13 cellular contexts compared by ENCODE assay signal in the genomic region with DNA sequence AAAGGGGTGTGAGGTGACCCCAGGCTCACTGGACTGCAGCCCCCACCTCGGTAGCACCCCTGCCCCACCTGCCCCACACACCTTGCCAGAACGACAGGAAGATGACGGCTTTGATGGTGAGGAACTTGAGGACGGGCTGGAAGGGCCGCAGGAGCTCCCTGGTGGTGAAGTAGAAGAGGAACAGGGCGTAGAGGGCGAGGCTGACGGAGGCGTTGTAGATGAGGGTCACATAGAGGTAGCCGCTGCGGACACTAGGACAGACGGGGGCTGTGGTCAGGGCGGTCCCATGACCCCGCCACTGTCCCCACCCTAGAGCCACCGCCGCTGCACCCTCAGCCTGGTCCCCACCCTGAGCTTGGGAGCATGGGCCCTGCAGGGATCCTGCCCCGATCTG. TPM values are rescaled to one million over a fixed set of nuclear protein-coding genes. Genes with fewer than 3 reads are reported as not detected.
DNase-seq lines count a peak whose midpoint lies in the region; FAIRE-seq and TF ChIP-seq lines count a peak whose summit lies in the region.
"Had no signal": no experiment of that assay in that cellular context is flagged by ENCODE, and none has a peak within 500 bp of the region (broad histone marks: within the 10 kb centered on the region; RNA-seq: fewer than 3 reads in every experiment).

No MANE protein-coding gene starts in this region.

- peak; percentile 78 for DNase-seq in 8988T
- DNase-seq in Calu3 = no peak
- DNase-seq in NB4 (ENCODE audit: low read depth) = peak; percentile 55
- DNase-seq in astrocyte of the cerebellum (ENCODE audit: low read depth) = no peak
- no peak for DNase-seq in NCI-H526 (lab: John Stamatoyannopoulos, UW)
- no peak for DNase-seq in frontal cortex (ENCODE audit: low spot score in 2 of 2)
- DNase-seq in KG1 (lab: John Stamatoyannopoulos, UW) = no peak
- DNase-seq in prostate gland (ENCODE audit: low spot score) = no peak
- DNase-seq: activated CD4-positive, alpha-beta T cell treated with anti-CD3 and anti-CD28 coated beads, Interleukin-2, amount 50 U/mL, for 48 hours; NCI-H1436; NCI-H748 treated with DMSO at 0.1 percent for 48 hours; SW 1271 had no signal

- H3K27me3 ChIP-seq in prostate gland (replicated peaks; ENCODE audit: insufficient read depth) = no peaks in the 10 kb centered on the region

- no peak for FAIRE-seq in frontal cortex (lab: Jason Lieb, UNC)
- FAIRE-seq: keratinocyte had no signal

- H3K4me3 Mint-ChIP-seq in Calu3 (ENCODE audit: low read depth, unreplicated experiment) = peak overlapping the region; percentile 3

- H3K4me1 ChIP-seq in prostate gland (replicated peaks) = no peaks in the 10 kb centered on the region

- no peaks in the 10 kb centered on the region for H3K36me3 ChIP-seq in prostate gland

- intact Hi-C loops in Calu3 (cut with micrococcal nuclease; ENCODE audit: unreplicated experiment) (no loop called here), prostate gland (cut with DNase I) (no loop called here)

- TF ChIP-seq POLR2A in NB4 (IDR thresholded peaks at IDR 0.05; ENCODE audit: extremely low read depth, insufficient read length) = no peak
- TF ChIP-seq POLR2A in prostate gland (IDR thresholded peaks at IDR 0.05) = no peak

- no peaks in the 10 kb centered on the region for H3K27me3 Mint-ChIP-seq in Calu3 (ENCODE audit: unreplicated experiment)

- no peaks in the 10 kb centered on the region for H3K9me3 ChIP-seq in prostate gland

- peak; percentile 37 for TF ChIP-seq CTCF in Calu3 (IDR thresholded peaks at IDR 0.05; ENCODE audit: unreplicated experiment)
- peak; percentile 17 for TF ChIP-seq CTCF in NB4 (IDR thresholded peaks at IDR 0.05; ENCODE audit: low read depth, low read length)
- TF ChIP-seq CTCF in astrocyte of the cerebellum (IDR thresholded peaks at IDR 0.05; ENCODE audit: low read depth, low read length, missing control alignments) = peak; percentile 15
- no peak for TF ChIP-seq CTCF in prostate gland (IDR thresholded peaks at IDR 0.05)

- H3K27ac ChIP-seq in prostate gland = no peak overlapping the region

- no TSS peak for BruUV-seq in Calu3 (replicated peaks; lab: Mats Ljungman, UMichigan)

- no peak overlapping the region for H3K4me3 ChIP-seq in NB4 (ENCODE audit: low read depth, low read length)
- no peak overlapping the region for H3K4me3 ChIP-seq in astrocyte of the cerebellum (ENCODE audit: low read depth, low read length)
- no peak overlapping the region for H3K4me3 ChIP-seq in prostate gland

- in situ Hi-C loops in astrocyte of the cerebellum (cut with HindIII; ENCODE audit: low sequenced_read_pairs) = no loop called here

- WGBS in prostate gland = 74% methylated on average over 14 of the region's 17 CpGs

- no peaks in the 10 kb centered on the region for H3K9me3 Mint-ChIP-seq in Calu3 (ENCODE audit: low read depth, unreplicated experiment)

- peaks cover 90% of the 10 kb centered on the region for H3K36me3 Mint-ChIP-seq in Calu3 (ENCODE audit: insufficient read depth, unreplicated experiment)

- peak overlapping the region; percentile 45 for H3K27ac Mint-ChIP-seq in Calu3 (ENCODE audit: unreplicated experiment)

- peaks cover 22% of the 10 kb centered on the region for H3K4me1 Mint-ChIP-seq in Calu3 (ENCODE audit: low read depth, unreplicated experiment)

- CTCF ChIA-PET in Calu3 (lab: Charles Lee) = no interaction called here

RNA-seq across cellular contexts. Expression of gene TMEM184A, which starts 7.6 kb away (rescaled TPM):
- total RNA-seq in Calu3 (2022) (61.9 and 75.8 TPM in 2 replicates), frontal cortex (not detected), prostate gland (10 to 100 TPM; 15.4 to 59.2 TPM)

RNA-seq across cellular contexts. Expression of gene MAFK, which starts 17.9 kb away (rescaled TPM):
- total RNA-seq in Calu3 (2022) (105 and 113 TPM in 2 replicates), frontal cortex (8.2 TPM), prostate gland (10 to 100 TPM; 29.1 to 50.6 TPM)

RNA-seq across cellular contexts. Expression of gene PSMG3, which starts 21.4 kb away (rescaled TPM):
- total RNA-seq in Calu3 (2022) = 64.0 and 67.2 TPM in 2 replicates
- 26.1 TPM for total RNA-seq in frontal cortex
- 10 to 100 TPM; 50.0 to 51.6 TPM for total RNA-seq in prostate gland

RNA-seq across cellular contexts. Expression of gene INTS1, which starts 44.2 kb away (rescaled TPM):
- 177 and 192 TPM in 2 replicates for total RNA-seq in Calu3 (2022)
- 23.6 TPM for total RNA-seq in frontal cortex
- 100 to 1,000 TPM in 1 of 2 donors, 10 to 100 TPM in 1; 64.9 to 146 TPM for total RNA-seq in prostate gland

Comparison
In these comparisons a context has a peak if more than half of its experiments do, and no peak if none do; other contexts are left out.
1. DNase-seq: peak in 8988T (single experiment) and NB4 (single experiment); none in Calu3 (single experiment), astrocyte of the cerebellum (single experiment), NCI-H526 (0 of 2), frontal cortex (0 of 2), KG1 (single experiment) and prostate gland (single experiment).
2. CTCF ChIP-seq: peak in Calu3 (single experiment), NB4 (single experiment) and astrocyte of the cerebellum (single experiment); none in prostate gland (0 of 4).
3. RNA of gene TMEM184A, which starts 7.6 kb away (total RNA-seq): 61.9 to 75.8 TPM in Calu3 and 15.4 to 59.2 TPM in prostate gland; not detected in frontal cortex (single experiment); every median in the first group is over 10 times any median in the second.